Comparison of ENCODE assay signal across 14 cellular contexts in the genomic region with DNA sequence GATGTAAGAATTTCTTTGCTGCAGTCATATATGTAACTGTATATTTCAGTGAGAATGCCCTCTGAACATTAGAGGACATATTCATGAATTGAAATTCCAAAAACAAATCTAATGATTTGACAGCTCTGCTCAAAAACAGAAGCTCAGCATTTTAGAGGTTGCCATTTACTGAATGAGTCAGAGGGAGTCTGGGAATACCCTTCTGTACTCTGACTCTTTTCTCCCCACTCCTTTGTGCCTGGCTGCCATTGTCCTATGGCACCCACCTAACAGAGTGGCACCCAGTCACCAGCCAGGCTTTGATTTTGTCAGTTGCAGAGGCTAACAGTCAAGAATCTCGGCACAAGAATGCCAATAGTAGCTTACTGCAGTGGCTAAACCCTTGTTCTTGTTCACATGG.
A peak's percentile ranks its signal among the peaks of the same experiment; 100 is the strongest.
DNase-seq lines count a peak whose midpoint lies in the region; ATAC-seq, FAIRE-seq and TF ChIP-seq lines count a peak whose summit lies in the region.
"Had no signal": no experiment of that assay in that cellular context is flagged by ENCODE, and none has a peak within 500 bp of the region (broad histone marks: within the 10 kb centered on the region; RNA-seq: fewer than 3 reads in every experiment).

No MANE protein-coding gene starts in this region.

- no peaks in the 10 kb centered on the region for H3K27me3 Mint-ChIP-seq in GM23338 (ENCODE audit: insufficient read depth, low read depth, poor library complexity)
- H3K27me3 Mint-ChIP-seq in activated naive CD8-positive, alpha-beta T cell, result no peaks in the 10 kb centered on the region
- H3K27me3 Mint-ChIP-seq: naive thymus-derived CD8-positive, alpha-beta T cell had no signal

- no peak overlapping the region for H3K4me2 ChIP-seq in GM23338

- peak; percentile 42; the same call in 1 of the 3 replicates for ATAC-seq in GM23338

- H3K27ac ChIP-seq in GM23338 (ENCODE audit: low read depth), result no peak overlapping the region
- no peak overlapping the region for H3K27ac ChIP-seq in kidney (ENCODE audit: low read depth in 2 of 2, low read length in 2 of 2)
- H3K27ac ChIP-seq in stomach, result no peak overlapping the region
- H3K27ac ChIP-seq: C4-2B had no signal

- H3K36me3 ChIP-seq in GM23338 (ENCODE audit: insufficient read depth) (no peaks in the 10 kb centered on the region), kidney (ENCODE audit: control insufficient read depth in 1 of 2, insufficient read depth in 2 of 2, low read length in 2 of 2) (no peaks in the 10 kb centered on the region), stomach (no peaks in the 10 kb centered on the region)

- DNase-seq in ACHN, result peak; percentile 26
- DNase-seq in GM23338 (ENCODE audit: low spot score), result no peak
- DNase-seq in kidney, result peak; percentile 24
- no peak for DNase-seq in stomach
- DNase-seq in SHP77 treated with DMSO at 0.1 percent for 48 hours (lab: John Stamatoyannopoulos, UW), result no peak
- DNase-seq in HuH-7.5 (ENCODE audit: low spot score), result no peak
- DNase-seq in NCI-H446 treated with DMSO at 0.1 percent for 48 hours (lab: John Stamatoyannopoulos, UW), result no peak
- DNase-seq: activated CD4-positive, CD25-positive, alpha-beta regulatory T cell treated with anti-CD3 and anti-CD28 coated beads, Interleukin-2, amount 50 U/mL, for 72 hours; activated naive CD4-positive, alpha-beta T cell treated with anti-CD3 and anti-CD28 coated beads, Interleukin-2, amount 50 U/mL, for 16 hours; T-helper 1 cell had no signal

- H2AFZ ChIP-seq in GM23338, result no peak overlapping the region

- H3K9me3 ChIP-seq in kidney (ENCODE audit: control insufficient read depth in 1 of 2, low read length in 2 of 2) (no peaks in the 10 kb centered on the region), stomach (no peaks in the 10 kb centered on the region)

- no peak overlapping the region for H3K9ac ChIP-seq in kidney (ENCODE audit: low read length in 2 of 2)

- no peaks in the 10 kb centered on the region for H3K36me3 Mint-ChIP-seq in GM23338 (ENCODE audit: low read depth)
- H3K36me3 Mint-ChIP-seq in activated naive CD8-positive, alpha-beta T cell, result peaks cover 11% of the 10 kb centered on the region

- in situ Hi-C loops in ACHN (cut with HindIII; ENCODE audit: low pct_ligation_motif_present, low pct_unique_long_range_greater_than_20kb, low sequenced_read_pairs), result no loop called here

- intact Hi-C loops in kidney (cut with DNase I), result no loop called here
- intact Hi-C loops in stomach (cut with DNase I; ENCODE audit: low total_unique reads), result no loop called here

- no peaks in the 10 kb centered on the region for H3K9me3 Mint-ChIP-seq in GM23338
- no peaks in the 10 kb centered on the region for H3K9me3 Mint-ChIP-seq in activated naive CD8-positive, alpha-beta T cell (ENCODE audit: low read depth)
- H3K9me3 Mint-ChIP-seq: naive thymus-derived CD8-positive, alpha-beta T cell had no signal

- no peaks in the 10 kb centered on the region for H3F3A ChIP-seq in GM23338 (replicated peaks; ENCODE audit: low read depth)

- H4K20me1 ChIP-seq in GM23338 (replicated peaks; ENCODE audit: insufficient read depth), result no peaks in the 10 kb centered on the region

- H3K4me1 Mint-ChIP-seq in GM23338, result peaks cover 20% of the 10 kb centered on the region
- H3K4me1 Mint-ChIP-seq in activated naive CD8-positive, alpha-beta T cell (ENCODE audit: low read depth), result peaks cover 25% of the 10 kb centered on the region

- WGBS in stomach, 5 donors, result 83 to 90% (median 85%) methylated on average over 1 of the region's 1 CpG

- H3K9me2 ChIP-seq in GM23338 (ENCODE audit: insufficient read depth), result no peaks in the 10 kb centered on the region

- H3K4me3 ChIP-seq in GM23338 (no peak overlapping the region), kidney (ENCODE audit: low read length in 2 of 2) (no peak overlapping the region), stomach (no peak overlapping the region)

- no peak for TF ChIP-seq EP300 in stomach (IDR thresholded peaks at IDR 0.05)

- H3K4me1 ChIP-seq in GM23338 (ENCODE audit: insufficient read depth), result peaks cover 29% of the 10 kb centered on the region
- peaks cover 6 to 14% of the 10 kb centered on the region in 2 donors for H3K4me1 ChIP-seq in kidney (ENCODE audit: control insufficient read depth in 1 of 2, insufficient read depth in 1 of 2, low read depth in 1 of 2, low read length in 2 of 2)
- peaks cover 0 to 22% (median 11%) of the 10 kb centered on the region in 4 donors for H3K4me1 ChIP-seq in stomach

- no peak for FAIRE-seq in kidney (lab: Jason Lieb, UNC)
- FAIRE-seq: colon had no signal

- H3K4me3 Mint-ChIP-seq in GM23338, result no peak overlapping the region
- peak overlapping the region; percentile 22 for H3K4me3 Mint-ChIP-seq in activated naive CD8-positive, alpha-beta T cell
- H3K4me3 Mint-ChIP-seq: naive thymus-derived CD8-positive, alpha-beta T cell had no signal

- H3K27ac Mint-ChIP-seq in GM23338, result no peak overlapping the region
- H3K27ac Mint-ChIP-seq in activated naive CD8-positive, alpha-beta T cell, result peak overlapping the region; percentile 35

- no peaks in the 10 kb centered on the region for H3K79me2 ChIP-seq in GM23338 (replicated peaks; ENCODE audit: insufficient read depth)

- TF ChIP-seq CTCF in GM23338 (conservative IDR thresholded peaks at IDR 0.05; ENCODE audit: low read depth in 2 of 2), result no peak
- no peak for TF ChIP-seq CTCF in kidney (IDR thresholded peaks at IDR 0.05; ENCODE audit: borderline replicate concordance, extremely low read depth, insufficient read depth)
- TF ChIP-seq CTCF in stomach (IDR thresholded peaks at IDR 0.05), result no peak

- no peaks in the 10 kb centered on the region for H3K27me3 ChIP-seq in GM23338 (ENCODE audit: insufficient read depth)
- no peaks in the 10 kb centered on the region for H3K27me3 ChIP-seq in stomach

- no peak for TF ChIP-seq POLR2A in stomach (IDR thresholded peaks at IDR 0.05)

TF ChIP-seq in GM23338, 12 proteins besides CTCF, POLR2A, EP300 and RAD21 (continues in another document):
- TF ChIP-seq STAT1 (IDR thresholded peaks at IDR 0.05; ENCODE audit: unreplicated experiment) (no peak), NANOG (IDR thresholded peaks at IDR 0.05; ENCODE audit: borderline replicate concordance) (no peak), ZNF331 (CRISPR knock-in tag; IDR thresholded peaks at IDR 0.05; ENCODE audit: low read depth) (no peak)
- TF ChIP-seq, protein P1, sequence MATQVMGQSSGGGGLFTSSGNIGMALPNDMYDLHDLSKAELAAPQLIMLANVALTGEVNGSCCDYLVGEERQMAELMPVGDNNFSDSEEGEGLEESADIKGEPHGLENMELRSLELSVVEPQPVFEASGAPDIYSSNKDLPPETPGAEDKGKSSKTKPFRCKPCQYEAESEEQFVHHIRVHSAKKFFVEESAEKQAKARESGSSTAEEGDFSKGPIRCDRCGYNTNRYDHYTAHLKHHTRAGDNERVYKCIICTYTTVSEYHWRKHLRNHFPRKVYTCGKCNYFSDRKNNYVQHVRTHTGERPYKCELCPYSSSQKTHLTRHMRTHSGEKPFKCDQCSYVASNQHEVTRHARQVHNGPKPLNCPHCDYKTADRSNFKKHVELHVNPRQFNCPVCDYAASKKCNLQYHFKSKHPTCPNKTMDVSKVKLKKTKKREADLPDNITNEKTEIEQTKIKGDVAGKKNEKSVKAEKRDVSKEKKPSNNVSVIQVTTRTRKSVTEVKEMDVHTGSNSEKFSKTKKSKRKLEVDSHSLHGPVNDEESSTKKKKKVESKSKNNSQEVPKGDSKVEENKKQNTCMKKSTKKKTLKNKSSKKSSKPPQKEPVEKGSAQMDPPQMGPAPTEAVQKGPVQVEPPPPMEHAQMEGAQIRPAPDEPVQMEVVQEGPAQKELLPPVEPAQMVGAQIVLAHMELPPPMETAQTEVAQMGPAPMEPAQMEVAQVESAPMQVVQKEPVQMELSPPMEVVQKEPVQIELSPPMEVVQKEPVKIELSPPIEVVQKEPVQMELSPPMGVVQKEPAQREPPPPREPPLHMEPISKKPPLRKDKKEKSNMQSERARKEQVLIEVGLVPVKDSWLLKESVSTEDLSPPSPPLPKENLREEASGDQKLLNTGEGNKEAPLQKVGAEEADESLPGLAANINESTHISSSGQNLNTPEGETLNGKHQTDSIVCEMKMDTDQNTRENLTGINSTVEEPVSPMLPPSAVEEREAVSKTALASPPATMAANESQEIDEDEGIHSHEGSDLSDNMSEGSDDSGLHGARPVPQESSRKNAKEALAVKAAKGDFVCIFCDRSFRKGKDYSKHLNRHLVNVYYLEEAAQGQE (IDR thresholded peaks at IDR 0.05; ENCODE audit: unreplicated experiment), result no peak

Comparison
In these comparisons a context has a peak if more than half of its experiments do, and no peak if none do; other contexts are left out.
1. DNase-seq: peak in ACHN (single experiment) and kidney (single experiment); none in GM23338 (single experiment), stomach (single experiment), SHP77 treated with DMSO at 0.1 percent for 48 hours (single experiment), HuH-7.5 (single experiment) and NCI-H446 treated with DMSO at 0.1 percent for 48 hours (single experiment).